Comparison of ENCODE assay signal across 31 cellular contexts in the genomic region with DNA sequence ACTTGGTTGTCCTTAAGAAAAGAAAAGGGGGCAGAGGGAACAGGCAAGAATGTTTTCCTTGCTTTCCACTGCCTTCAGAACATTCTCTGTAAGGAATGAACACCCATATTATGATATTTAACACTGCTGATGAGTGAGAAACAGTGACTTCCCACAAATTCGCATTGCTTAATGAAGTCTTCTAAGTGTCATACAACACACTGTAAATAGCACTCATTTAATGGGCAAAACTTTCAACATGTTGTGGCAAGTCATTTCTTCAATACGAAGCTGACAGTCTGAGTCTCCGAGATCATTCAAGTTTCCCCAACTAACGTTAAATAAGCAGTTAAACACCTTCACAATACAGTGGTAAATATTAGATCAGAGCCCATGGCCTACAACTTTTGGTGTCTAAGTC.
DNase-seq lines count a peak whose midpoint lies in the region; ATAC-seq, FAIRE-seq and TF ChIP-seq lines count a peak whose summit lies in the region.
"Had no signal": no experiment of that assay in that cellular context is flagged by ENCODE, and none has a peak within 500 bp of the region (broad histone marks: within the 10 kb centered on the region; RNA-seq: fewer than 3 reads in every experiment).

No MANE protein-coding gene starts in this region.

- no peaks in the 10 kb centered on the region for H3K27me3 Mint-ChIP-seq in CD4-positive, alpha-beta T cell
- H3K27me3 Mint-ChIP-seq in activated T-helper 2 cell treated with anti-CD3 and anti-CD28 coated beads, Interferon-gamma antibody, Interleukin-2, Interleukin-4, amounts not matched to agents 10 μg/mL and 5 μg/mL and 100 μg/mL, durations not matched to agents 14 hours and 24 hours and 36 hours (ENCODE audit: low read depth) = no peaks in the 10 kb centered on the region
- H3K27me3 Mint-ChIP-seq in memory B cell (no peaks in the 10 kb centered on the region), osteocyte (ENCODE audit: unreplicated experiment) (no peaks in the 10 kb centered on the region)
- H3K27me3 Mint-ChIP-seq: activated CD8-positive, alpha-beta memory T cell treated with anti-CD3 and anti-CD28 coated beads, Interleukin-2, amount 10 ng/mL, durations not matched to agents 7 days and 5 days; activated naive CD8-positive, alpha-beta T cell treated with anti-CD3 and anti-CD28 coated beads for 36 hours; IgD-negative memory B cell had no signal

- H3K36me3 Mint-ChIP-seq in CD4-positive, alpha-beta T cell (ENCODE audit: low read depth) = peaks cover 8% of the 10 kb centered on the region
- H3K36me3 Mint-ChIP-seq in activated T-helper 2 cell treated with anti-CD3 and anti-CD28 coated beads, Interferon-gamma antibody, Interleukin-2, Interleukin-4, amounts not matched to agents 10 μg/mL and 5 μg/mL and 100 μg/mL, durations not matched to agents 14 hours and 24 hours and 36 hours (ENCODE audit: low read depth) = peaks cover 31% of the 10 kb centered on the region
- H3K36me3 Mint-ChIP-seq in memory B cell = peaks cover under 1% of the 10 kb centered on the region
- H3K36me3 Mint-ChIP-seq in osteocyte (ENCODE audit: unreplicated experiment) = peaks cover 8% of the 10 kb centered on the region

- POLR2A ChIA-PET in CD4-positive, alpha-beta T cell (lab: Charles Lee) = interaction anchor here (0.6 to 2.4 kb wide), 4 partner anchors 9 to 110 kb away, joined by 3 to 5 read pairs (median 4); no protein-coding TSS in a partner anchor

- TF ChIP-seq POLR2A in GM12892 (IDR thresholded peaks at IDR 0.05; ENCODE audit: low read depth, low read length) = no peak

- H3K4me1 Mint-ChIP-seq in CD4-positive, alpha-beta T cell (ENCODE audit: low read depth) = peaks cover 95% of the 10 kb centered on the region
- peaks cover 84% of the 10 kb centered on the region for H3K4me1 Mint-ChIP-seq in activated T-helper 2 cell treated with anti-CD3 and anti-CD28 coated beads, Interferon-gamma antibody, Interleukin-2, Interleukin-4, amounts not matched to agents 10 μg/mL and 5 μg/mL and 100 μg/mL, durations not matched to agents 14 hours and 24 hours and 36 hours (ENCODE audit: low read depth)
- H3K4me1 Mint-ChIP-seq in memory B cell (peaks cover 43% of the 10 kb centered on the region), osteocyte (ENCODE audit: unreplicated experiment) (peaks cover 66% of the 10 kb centered on the region)

- no peak overlapping the region for H3K27ac ChIP-seq in CD4-positive, alpha-beta T cell (ENCODE audit: low read depth, low read length)
- H3K27ac ChIP-seq: ascending aorta, esophagus muscularis mucosa, heart left ventricle, ovary, SK-N-MC, upper lobe of left lung had no signal

- no peaks in the 10 kb centered on the region for H3K9me3 ChIP-seq in CD4-positive, alpha-beta T cell (ENCODE audit: control insufficient read depth, low read length)
- H3K9me3 ChIP-seq: ascending aorta, BE2C, esophagus muscularis mucosa, HAP-1, heart left ventricle, ovary, upper lobe of left lung had no signal

- no peak for ATAC-seq in CD4-positive, alpha-beta T cell (ENCODE audit: poor library complexity)
- no peak for ATAC-seq in memory B cell (ENCODE audit: low read depth)
- ATAC-seq in GM21381 (IDR thresholded peaks at IDR 0.05; ENCODE audit: unreplicated experiment) = no peak
- ATAC-seq in GM21576 (IDR thresholded peaks at IDR 0.05; ENCODE audit: unreplicated experiment) = no peak
- ATAC-seq: activated CD8-positive, alpha-beta memory T cell treated with anti-CD3 and anti-CD28 coated beads, Interleukin-2, amount 10 ng/mL, durations not matched to agents 7 days and 5 days; heart left ventricle; left ventricle myocardium superior had no signal

- no peak for TF ChIP-seq CTCF in CD4-positive, alpha-beta T cell (IDR thresholded peaks at IDR 0.05)
- TF ChIP-seq CTCF in osteocyte (IDR thresholded peaks at IDR 0.05) = no peak

- intact Hi-C loops in CD4-positive, alpha-beta T cell (cut with DNase I, micrococcal nuclease) = no loop called here
- intact Hi-C loops in activated T-helper 2 cell treated with anti-CD3 and anti-CD28 coated beads, Interferon-gamma antibody, Interleukin-2, Interleukin-4, amounts not matched to agents 10 μg/mL and 5 μg/mL and 100 μg/mL, durations not matched to agents 14 hours and 24 hours and 36 hours (cut with micrococcal nuclease) = loop anchor here (2.0 kb wide), 2 partner anchors 13 to 53 kb away; no protein-coding TSS in a partner anchor

- no peaks in the 10 kb centered on the region for H3K9me3 Mint-ChIP-seq in CD4-positive, alpha-beta T cell
- H3K9me3 Mint-ChIP-seq in activated T-helper 2 cell treated with anti-CD3 and anti-CD28 coated beads, Interferon-gamma antibody, Interleukin-2, Interleukin-4, amounts not matched to agents 10 μg/mL and 5 μg/mL and 100 μg/mL, durations not matched to agents 14 hours and 24 hours and 36 hours = no peaks in the 10 kb centered on the region
- no peaks in the 10 kb centered on the region for H3K9me3 Mint-ChIP-seq in memory B cell
- H3K9me3 Mint-ChIP-seq in osteocyte (ENCODE audit: unreplicated experiment) = no peaks in the 10 kb centered on the region
- H3K9me3 Mint-ChIP-seq: activated naive CD8-positive, alpha-beta T cell treated with anti-CD3 and anti-CD28 coated beads for 36 hours; IgD-negative memory B cell; nephron had no signal

- peak overlapping the region; percentile 24 for H3K27ac Mint-ChIP-seq in CD4-positive, alpha-beta T cell
- H3K27ac Mint-ChIP-seq in activated T-helper 2 cell treated with anti-CD3 and anti-CD28 coated beads, Interferon-gamma antibody, Interleukin-2, Interleukin-4, amounts not matched to agents 10 μg/mL and 5 μg/mL and 100 μg/mL, durations not matched to agents 14 hours and 24 hours and 36 hours = peak overlapping the region; percentile 26
- peak overlapping the region; percentile 28 for H3K27ac Mint-ChIP-seq in memory B cell
- H3K27ac Mint-ChIP-seq in osteocyte (ENCODE audit: unreplicated experiment) = no peak overlapping the region
- H3K27ac Mint-ChIP-seq: activated CD8-positive, alpha-beta memory T cell treated with anti-CD3 and anti-CD28 coated beads, Interleukin-2, amount 10 ng/mL, durations not matched to agents 7 days and 5 days; activated naive CD8-positive, alpha-beta T cell treated with anti-CD3 and anti-CD28 coated beads for 36 hours; nephron had no signal

- CTCF ChIA-PET in CD4-positive, alpha-beta T cell (lab: Charles Lee) = interaction anchor here (0.7 to 0.9 kb wide), 5 partner anchors 42 to 673 kb away, joined by 3 to 4 read pairs (median 3); no protein-coding TSS in a partner anchor

- H3K27me3 ChIP-seq in CD4-positive, alpha-beta T cell (ENCODE audit: control insufficient read depth, insufficient read depth, low read length) = no peaks in the 10 kb centered on the region
- H3K27me3 ChIP-seq: ascending aorta, BE2C, esophagus muscularis mucosa, heart left ventricle, ovary, upper lobe of left lung had no signal

- FAIRE-seq in GM12892 (lab: Jason Lieb, UNC) = peak; percentile 72
- FAIRE-seq: kidney had no signal

- DNase-seq in CD4-positive, alpha-beta T cell = no peak
- DNase-seq in GM12892 (ENCODE audit: insufficient read length) (no peak), memory B cell (ENCODE audit: low spot score in 2 of 2) (no peak), DMS153 (lab: John Stamatoyannopoulos, UW) (no peak), osteocyte (ENCODE audit: extremely low spot score, unreplicated experiment) (no peak)
- no peak for DNase-seq in activated T-helper 2 cell treated with anti-CD3 and anti-CD28 coated beads, Interferon-gamma antibody, Interleukin-2, Interleukin-4, amounts not matched to agents 10 μg/mL and 5 μg/mL and 100 μg/mL, durations not matched to agents 14 hours and 24 hours and 36 hours (ENCODE audit: low spot score)
- DNase-seq: activated CD4-positive, alpha-beta T cell treated with anti-CD3 and anti-CD28 coated beads, Interleukin-2, amount 50 U/mL, for 4 hours; activated CD4-positive, CD25-positive, alpha-beta regulatory T cell; activated CD8-positive, alpha-beta memory T cell treated with anti-CD3 and anti-CD28 coated beads, Interleukin-2, amount 10 ng/mL, durations not matched to agents 7 days and 5 days; activated naive CD8-positive, alpha-beta T cell treated with anti-CD3 and anti-CD28 coated beads for 36 hours; BE2C; central memory CD4-positive, alpha-beta T cell; foreskin fibroblast; heart left ventricle; kidney; left ventricle myocardium superior; NCI-H1048; NCI-H1694; NCI-H446; NCI-H774; ovary; stimulated activated CD4-positive, alpha-beta T cell treated with anti-CD3 and anti-CD28 coated beads, Interleukin-4, amount 100 ng/mL, for 24 hours; upper lobe of left lung had no signal

- H3K4me3 Mint-ChIP-seq in CD4-positive, alpha-beta T cell = no peak overlapping the region
- H3K4me3 Mint-ChIP-seq in activated T-helper 2 cell treated with anti-CD3 and anti-CD28 coated beads, Interferon-gamma antibody, Interleukin-2, Interleukin-4, amounts not matched to agents 10 μg/mL and 5 μg/mL and 100 μg/mL, durations not matched to agents 14 hours and 24 hours and 36 hours (ENCODE audit: low read depth) = no peak overlapping the region
- H3K4me3 Mint-ChIP-seq in memory B cell (no peak overlapping the region), osteocyte (ENCODE audit: unreplicated experiment) (no peak overlapping the region)
- H3K4me3 Mint-ChIP-seq: activated CD8-positive, alpha-beta memory T cell treated with anti-CD3 and anti-CD28 coated beads, Interleukin-2, amount 10 ng/mL, durations not matched to agents 7 days and 5 days; activated naive CD8-positive, alpha-beta T cell treated with anti-CD3 and anti-CD28 coated beads for 36 hours; IgD-negative memory B cell; nephron had no signal
